ENCODE assay signal across 6 cellular contexts in the genomic region with DNA sequence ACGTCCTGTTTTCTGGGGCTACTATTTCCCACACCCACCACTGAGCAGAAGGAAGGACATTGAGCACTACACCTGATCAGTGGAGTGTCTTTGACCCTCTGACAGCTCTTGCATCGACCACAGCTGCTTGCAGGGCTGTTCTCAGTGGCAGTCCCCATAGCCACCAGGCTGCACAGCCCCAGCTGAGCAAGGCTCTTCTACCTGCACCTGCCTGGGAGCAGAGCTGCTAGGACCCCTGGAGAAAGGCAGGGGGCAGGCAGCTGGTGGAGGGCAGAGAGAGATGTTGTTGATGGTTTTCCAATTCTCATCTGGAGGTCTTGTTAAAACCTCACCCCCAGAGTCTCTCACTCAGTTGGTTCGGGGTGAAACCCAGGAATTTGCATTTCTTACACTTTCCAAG.
"Had no signal": no experiment of that assay in that cellular context is flagged by ENCODE, and none has a peak within 500 bp of the region (broad histone marks: within the 10 kb centered on the region; RNA-seq: fewer than 3 reads in every experiment).

No MANE protein-coding gene starts in this region.

- H3K27ac ChIP-seq: HL-60 had no signal

- DNase-seq: H9, HCEC 1CT had no signal

- H3K4me3 ChIP-seq: GM23338 had no signal

- ATAC-seq: GM23338, HepG2 had no signal

- H3K27ac Mint-ChIP-seq: GM23338, H9, IgD-negative memory B cell had no signal

- H3K27me3 Mint-ChIP-seq: IgD-negative memory B cell had no signal

- H3K4me3 Mint-ChIP-seq: GM23338, H9 had no signal

- H3K4me1 Mint-ChIP-seq: GM23338, IgD-negative memory B cell had no signal

- H3K36me3 Mint-ChIP-seq: IgD-negative memory B cell had no signal
